Comparison of ENCODE assay signal across 18 cellular contexts in the genomic region with DNA sequence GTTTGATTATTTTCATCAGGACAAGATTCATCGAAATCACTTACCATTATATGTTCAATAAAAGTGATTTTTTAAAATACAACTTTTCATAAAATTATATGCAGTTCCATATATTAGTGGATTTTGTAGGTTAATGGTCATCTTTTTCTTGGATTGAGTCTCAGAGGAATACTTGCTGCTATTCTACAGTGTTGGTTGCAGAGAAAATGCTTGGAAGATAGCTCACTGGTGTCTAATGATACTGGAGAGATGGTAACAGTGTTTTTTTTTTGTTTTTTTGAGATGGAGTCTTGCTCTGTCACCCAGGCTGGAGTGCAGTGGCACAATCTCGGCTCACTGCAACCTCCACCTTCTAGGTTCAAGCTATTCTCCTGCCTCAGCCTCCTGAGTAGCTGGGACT.
"Had no signal": no experiment of that assay in that cellular context is flagged by ENCODE, and none has a peak within 500 bp of the region (broad histone marks: within the 10 kb centered on the region; RNA-seq: fewer than 3 reads in every experiment).

No MANE protein-coding gene starts in this region.

- H3K27me3 ChIP-seq: adrenal gland, tibial nerve, uterus had no signal

- ATAC-seq: activated CD4-positive, alpha-beta T cell treated with anti-CD3 and anti-CD28 coated beads for 36 hours; activated CD8-positive, alpha-beta memory T cell treated with anti-CD3 and anti-CD28 coated beads, Interleukin-2, amount 10 ng/mL, durations not matched to agents 7 days and 5 days; effector memory CD8-positive, alpha-beta T cell; left lobe of liver; naive thymus-derived CD8-positive, alpha-beta T cell; stimulated activated naive B cell treated with anti-CD40 and anti-IgM and Interleukin-4, amounts not matched to agents 10 μg/mL and 1 μg/mL and 100 μg/mL, for 72 hours had no signal

- DNase-seq: activated CD4-positive, alpha-beta memory T cell treated with anti-CD3 and anti-CD28 coated beads for 36 hours; activated CD4-positive, alpha-beta T cell treated with anti-CD3 and anti-CD28 coated beads for 36 hours; activated CD8-positive, alpha-beta memory T cell treated with anti-CD3 and anti-CD28 coated beads, Interleukin-2, amount 10 ng/mL, durations not matched to agents 7 days and 5 days; activated effector memory CD4-positive, alpha-beta T cell treated with Interleukin-2 at 50 U/mL for 16 hours; activated T-cell treated with anti-CD3 and anti-CD28 coated beads, Interleukin-2, amount 50 U/mL, for 1 hour; adrenal gland; effector memory CD8-positive, alpha-beta T cell; erythroblast; naive thymus-derived CD8-positive, alpha-beta T cell; stimulated activated CD4-positive, alpha-beta T cell treated with anti-CD3 and anti-CD28 coated beads, Interleukin-2, amount 100 ng/mL, for 48 hours; stimulated activated naive B cell treated with anti-CD40 and anti-IgM and Interleukin-4, amounts not matched to agents 10 μg/mL and 1 μg/mL and 100 μg/mL, for 72 hours; T-helper 1 cell; uterus; WERI-Rb-1 had no signal

- H3K36me3 ChIP-seq: adrenal gland, tibial nerve, uterus, WERI-Rb-1 had no signal

- H3K27ac Mint-ChIP-seq: activated CD4-positive, alpha-beta memory T cell treated with anti-CD3 and anti-CD28 coated beads for 36 hours; activated CD4-positive, alpha-beta T cell treated with anti-CD3 and anti-CD28 coated beads for 36 hours; activated CD8-positive, alpha-beta memory T cell treated with anti-CD3 and anti-CD28 coated beads, Interleukin-2, amount 10 ng/mL, durations not matched to agents 7 days and 5 days; activated naive CD4-positive, alpha-beta T cell treated with anti-CD3 and anti-CD28 coated beads, Interleukin-2, amount 50 U/mL, for 24 hours; dendritic cell treated with granulocyte-macrophage colony-stimulating factor and Interleukin-4, amounts not matched to agents 40 ng/mL and 50 ng/mL, for 4 days; effector memory CD8-positive, alpha-beta T cell; naive thymus-derived CD8-positive, alpha-beta T cell; stimulated activated naive B cell treated with anti-CD40 and anti-IgM and Interleukin-4, amounts not matched to agents 10 μg/mL and 1 μg/mL and 100 μg/mL, for 72 hours had no signal

- H3K27ac ChIP-seq: adrenal gland, tibial nerve, uterus, WERI-Rb-1 had no signal

- H3K4me3 Mint-ChIP-seq: activated CD4-positive, alpha-beta memory T cell treated with anti-CD3 and anti-CD28 coated beads for 36 hours; activated CD4-positive, alpha-beta T cell treated with anti-CD3 and anti-CD28 coated beads for 36 hours; activated CD8-positive, alpha-beta memory T cell treated with anti-CD3 and anti-CD28 coated beads, Interleukin-2, amount 10 ng/mL, durations not matched to agents 7 days and 5 days; activated naive CD4-positive, alpha-beta T cell treated with anti-CD3 and anti-CD28 coated beads, Interleukin-2, amount 50 U/mL, for 24 hours; dendritic cell treated with granulocyte-macrophage colony-stimulating factor and Interleukin-4, amounts not matched to agents 40 ng/mL and 50 ng/mL, for 4 days; effector memory CD8-positive, alpha-beta T cell; naive thymus-derived CD8-positive, alpha-beta T cell; stimulated activated naive B cell treated with anti-CD40 and anti-IgM and Interleukin-4, amounts not matched to agents 10 μg/mL and 1 μg/mL and 100 μg/mL, for 72 hours had no signal

- H3K4me1 ChIP-seq: uterus had no signal

- H3K9me3 ChIP-seq: adrenal gland, tibial nerve, uterus had no signal

- H3K4me3 ChIP-seq: adrenal gland, tibial nerve, uterus had no signal

- H3K9me3 Mint-ChIP-seq: activated CD4-positive, alpha-beta memory T cell treated with anti-CD3 and anti-CD28 coated beads for 36 hours; activated naive CD4-positive, alpha-beta T cell treated with anti-CD3 and anti-CD28 coated beads, Interleukin-2, amount 50 U/mL, for 24 hours; dendritic cell treated with granulocyte-macrophage colony-stimulating factor and Interleukin-4, amounts not matched to agents 40 ng/mL and 50 ng/mL, for 4 days; effector memory CD8-positive, alpha-beta T cell; naive thymus-derived CD8-positive, alpha-beta T cell; stimulated activated naive B cell treated with anti-CD40 and anti-IgM and Interleukin-4, amounts not matched to agents 10 μg/mL and 1 μg/mL and 100 μg/mL, for 72 hours had no signal

- H3K27me3 Mint-ChIP-seq: activated CD4-positive, alpha-beta memory T cell treated with anti-CD3 and anti-CD28 coated beads for 36 hours; activated CD4-positive, alpha-beta T cell treated with anti-CD3 and anti-CD28 coated beads for 36 hours; activated CD8-positive, alpha-beta memory T cell treated with anti-CD3 and anti-CD28 coated beads, Interleukin-2, amount 10 ng/mL, durations not matched to agents 7 days and 5 days; activated naive CD4-positive, alpha-beta T cell treated with anti-CD3 and anti-CD28 coated beads, Interleukin-2, amount 50 U/mL, for 24 hours; dendritic cell treated with granulocyte-macrophage colony-stimulating factor and Interleukin-4, amounts not matched to agents 40 ng/mL and 50 ng/mL, for 4 days; effector memory CD8-positive, alpha-beta T cell; naive thymus-derived CD8-positive, alpha-beta T cell; stimulated activated naive B cell treated with anti-CD40 and anti-IgM and Interleukin-4, amounts not matched to agents 10 μg/mL and 1 μg/mL and 100 μg/mL, for 72 hours had no signal
